22 cellular contexts compared by ENCODE assay signal in genomic region chr11:73401217-73401923, GRCh38. TPM values are rescaled to one million over a fixed set of nuclear protein-coding genes. Genes with fewer than 3 reads are reported as not detected.
DNase-seq lines count a peak whose midpoint lies in the region; ATAC-seq, FAIRE-seq and TF ChIP-seq lines count a peak whose summit lies in the region.
"Had no signal": no experiment of that assay in that cellular context is flagged by ENCODE, and none has a peak within 500 bp of the region (broad histone marks: within the 10 kb centered on the region; RNA-seq: fewer than 3 reads in every experiment).

No MANE protein-coding gene starts in this region.

- no peaks in the 10 kb centered on the region for H3K9me3 Mint-ChIP-seq in memory B cell
- H3K9me3 Mint-ChIP-seq: activated naive CD4-positive, alpha-beta T cell treated with anti-CD3 and anti-CD28 coated beads, Interleukin-2, amount 50 U/mL, for 24 hours; CD4-positive, alpha-beta T cell; naive thymus-derived CD8-positive, alpha-beta T cell; stimulated activated naive CD8-positive, alpha-beta T cell treated with anti-CD3 and anti-CD28 coated beads, Interleukin-15, Interleukin-2, amounts not matched to agents 100 ng/mL and 50 ng/mL, for 24 hours had no signal

- TF ChIP-seq CTCF in A549 (IDR thresholded peaks at IDR 0.05) (no peak), WERI-Rb-1 (IDR thresholded peaks at IDR 0.05; ENCODE audit: low read depth, low read length) (no peak)

- H3K4me3 Mint-ChIP-seq in memory B cell, result no peak overlapping the region
- H3K4me3 Mint-ChIP-seq: activated naive CD4-positive, alpha-beta T cell treated with anti-CD3 and anti-CD28 coated beads, Interleukin-2, amount 50 U/mL, for 24 hours; CD4-positive, alpha-beta T cell; naive thymus-derived CD8-positive, alpha-beta T cell; stimulated activated naive CD8-positive, alpha-beta T cell treated with anti-CD3 and anti-CD28 coated beads, Interleukin-15, Interleukin-2, amounts not matched to agents 100 ng/mL and 50 ng/mL, for 24 hours had no signal

- TF ChIP-seq EP300 in A549 (IDR thresholded peaks at IDR 0.05), result no peak

- H3K27me3 ChIP-seq in WERI-Rb-1 (ENCODE audit: insufficient read depth, low read depth, severe bottlenecking), result no peaks in the 10 kb centered on the region

- H3K4me3 ChIP-seq in A549 (no peak overlapping the region), WERI-Rb-1 (ENCODE audit: low read depth, low read length) (no peak overlapping the region)
- H3K4me3 ChIP-seq: lung had no signal

- POLR2A ChIA-PET in A549 (lab: Yijun Ruan, JAX), result no interaction called here

- TF ChIP-seq RAD21 in A549 (conservative IDR thresholded peaks at IDR 0.05 in 1 of 2, IDR thresholded peaks at IDR 0.05 in 1 of 2), result no peak

- CTCF ChIA-PET in A549 (lab: Yijun Ruan, JAX), result interaction anchor here (1.0 to 24.4 kb wide), 8 partner anchors 8 to 261 kb away, joined by 3 to 667 read pairs (median 10); partner anchors contain the start of gene RELT

- FAIRE-seq in A549 (lab: Jason Lieb, UNC), result no peak
- FAIRE-seq: kidney had no signal

- H3K4me2 ChIP-seq in A549, result no peak overlapping the region

- peaks cover 5% of the 10 kb centered on the region for H3K4me1 Mint-ChIP-seq in memory B cell
- H3K4me1 Mint-ChIP-seq: activated naive CD4-positive, alpha-beta T cell treated with anti-CD3 and anti-CD28 coated beads, Interleukin-2, amount 50 U/mL, for 24 hours had no signal

- peak overlapping the region; percentile 71 for H3K27ac Mint-ChIP-seq in memory B cell
- H3K27ac Mint-ChIP-seq: CD4-positive, alpha-beta T cell; stimulated activated naive CD8-positive, alpha-beta T cell treated with anti-CD3 and anti-CD28 coated beads, Interleukin-15, Interleukin-2, amounts not matched to agents 100 ng/mL and 50 ng/mL, for 24 hours had no signal

- 73% methylated on average over 3 of the region's 3 CpGs for WGBS in A549 (ENCODE audit: missing lambda C conversion rate)

- peaks cover 17% of the 10 kb centered on the region for H3K36me3 Mint-ChIP-seq in memory B cell

- H3K4me1 ChIP-seq in A549, result no peaks in the 10 kb centered on the region

- TF ChIP-seq POLR2A in A549 (IDR thresholded peaks at IDR 0.05; ENCODE audit: low read length), result no peak

- no peak overlapping the region for H3K27ac ChIP-seq in A549
- no peak overlapping the region for H3K27ac ChIP-seq in WERI-Rb-1

- DNase-seq in A549 (ENCODE audit: low read depth in 1 of 2, low spot score in 1 of 2) (no peak), GM03348 (ENCODE audit: low spot score) (peak; percentile 57), WERI-Rb-1 (peak; percentile 40), memory B cell (ENCODE audit: low spot score in 2 of 2) (no peak), NCI-H2171 treated with DMSO at 0.1 percent for 48 hours (lab: John Stamatoyannopoulos, UW) (no peak), midbrain (lab: John Stamatoyannopoulos, UW) (no peak)
- no peak for DNase-seq in activated CD4-positive, alpha-beta T cell treated with anti-CD3 and anti-CD28 coated beads, Interleukin-2, amount 50 U/mL, for 4 hours
- DNase-seq: ACHN; activated CD4-positive, alpha-beta T cell treated with anti-CD3 and anti-CD28 coated beads, Interleukin-2, amount 50 U/mL, for 48 hours; activated T-cell treated with anti-CD3 and anti-CD28 coated beads, Interleukin-2, amount 50 U/mL, for 1 hour; CD4-positive, alpha-beta T cell; DMS153; Karpas-422; kidney; naive thymus-derived CD8-positive, alpha-beta T cell; NCI-H1417; SIG-M5; T-helper 1 cell had no signal

- no peaks in the 10 kb centered on the region for H3K27me3 Mint-ChIP-seq in memory B cell
- H3K27me3 Mint-ChIP-seq: activated naive CD4-positive, alpha-beta T cell treated with anti-CD3 and anti-CD28 coated beads, Interleukin-2, amount 50 U/mL, for 24 hours; CD4-positive, alpha-beta T cell; naive thymus-derived CD8-positive, alpha-beta T cell; stimulated activated naive CD8-positive, alpha-beta T cell treated with anti-CD3 and anti-CD28 coated beads, Interleukin-15, Interleukin-2, amounts not matched to agents 100 ng/mL and 50 ng/mL, for 24 hours had no signal

- H3K9me3 ChIP-seq in A549 (no peaks in the 10 kb centered on the region), WERI-Rb-1 (ENCODE audit: severe bottlenecking) (no peaks in the 10 kb centered on the region)

- H3K36me3 ChIP-seq in WERI-Rb-1, result peaks cover 35% of the 10 kb centered on the region

- ATAC-seq in A549 (no peak), memory B cell (ENCODE audit: low read depth) (no peak), GM21526 (IDR thresholded peaks at IDR 0.05; ENCODE audit: low FRiP score, unreplicated experiment) (no peak)
- ATAC-seq: naive thymus-derived CD8-positive, alpha-beta T cell had no signal

TF ChIP-seq in A549, 52 proteins besides CTCF, POLR2A, EP300 and RAD21:
- TF ChIP-seq ESRRA (IDR thresholded peaks at IDR 0.05; ENCODE audit: borderline replicate concordance, low read length) (no peak), SREBF2 (IDR thresholded peaks at IDR 0.05) (no peak), CHD2 (IDR thresholded peaks at IDR 0.05; ENCODE audit: low read length, partially characterized antibody) (no peak), POLR2AphosphoS2 (conservative IDR thresholded peaks at IDR 0.05; ENCODE audit: low read length) (peak; percentile 85; the same call in 1 of the 2 replicates), PHF8 (IDR thresholded peaks at IDR 0.05; ENCODE audit: borderline replicate concordance, low read depth) (no peak)
- TF ChIP-seq, protein P1, sequence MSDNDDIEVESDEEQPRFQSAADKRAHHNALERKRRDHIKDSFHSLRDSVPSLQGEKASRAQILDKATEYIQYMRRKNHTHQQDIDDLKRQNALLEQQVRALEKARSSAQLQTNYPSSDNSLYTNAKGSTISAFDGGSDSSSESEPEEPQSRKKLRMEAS (IDR thresholded peaks at IDR 0.05), result no peak

RNA-seq across cellular contexts. Expression of gene RELT, which starts 25.2 kb away (rescaled TPM):
- 2.9 TPM in 2 replicates for polyA plus RNA-seq in A549 (2011; rRNA removed)
- 7.0 and 8.7 TPM in 2 replicates for polyA plus RNA-seq in A549 (2012; cell fraction: cytosol; rRNA removed)
- polyA plus RNA-seq in A549 (2012; cell fraction: nucleus; rRNA removed), result 35.5 and 39.3 TPM in 2 replicates
- 5.1 to 6.3 TPM (median 5.2 TPM) in 3 replicates for polyA plus RNA-seq in A549 (2017; fragmentation: RNase III; extraction: RNeasy Plus Mini Kit Qiagen cat#74134 plus additional on column Dnase treatment)
- 3.7 and 4.5 TPM in 2 replicates for polyA minus RNA-seq in A549 (2011; rRNA and poly(A)+ RNA removed)

Comparison
In these comparisons a context has a peak if more than half of its experiments do, and no peak if none do; other contexts are left out.
1. DNase-seq: peak in GM03348 (single experiment) and WERI-Rb-1 (single experiment); none in A549 (0 of 2), memory B cell (0 of 2), NCI-H2171 treated with DMSO at 0.1 percent for 48 hours (single experiment), midbrain (single experiment) and activated CD4-positive, alpha-beta T cell treated with anti-CD3 and anti-CD28 coated beads, Interleukin-2, amount 50 U/mL, for 4 hours (0 of 2).